20 cellular contexts compared by ENCODE assay signal in the genomic region with DNA sequence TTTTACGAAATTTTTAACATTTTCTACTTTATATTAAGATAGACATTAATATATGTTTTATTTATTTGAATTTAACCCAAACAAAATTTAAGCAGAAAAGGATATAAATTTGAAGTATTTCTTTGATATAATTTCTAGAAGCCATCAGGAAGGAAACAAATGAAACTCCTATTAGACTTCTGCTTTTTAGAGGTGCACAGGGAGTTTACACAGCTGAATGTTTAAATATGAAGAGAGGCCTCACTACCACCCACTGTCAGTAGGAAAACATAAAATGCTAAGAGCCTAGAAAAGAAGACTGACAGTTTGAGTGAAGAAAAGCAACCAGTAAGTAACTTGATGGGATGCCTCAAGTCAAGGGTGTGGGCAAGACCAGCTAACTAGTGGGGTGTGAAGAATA. TPM values are rescaled to one million over a fixed set of nuclear protein-coding genes. Genes with fewer than 3 reads are reported as not detected.
"Had no signal": no experiment of that assay in that cellular context is flagged by ENCODE, and none has a peak within 500 bp of the region (broad histone marks: within the 10 kb centered on the region; RNA-seq: fewer than 3 reads in every experiment).

No MANE protein-coding gene starts in this region.

- DNase-seq: effector CD8-positive, alpha-beta T cell; foreskin melanocyte; heart left ventricle; hypothalamus; kidney glomerular epithelial cell; mammary epithelial cell; nucleus accumbens; ovary; sigmoid colon; stimulated activated CD4-positive, alpha-beta T cell treated with anti-CD3 and anti-CD28 coated beads, Interleukin-2, amount 100 ng/mL, for 24 hours; stimulated activated CD4-positive, alpha-beta T cell treated with anti-CD3 and anti-CD28 coated beads, Interleukin-4, amount 100 ng/mL, for 4 hours; stimulated activated naive CD4-positive, alpha-beta T cell; stomach; substantia nigra; transverse colon had no signal

- ATAC-seq: heart left ventricle; left lobe of liver; natural killer cell treated with Interleukin-12 subunit alpha and Interleukin-12 subunit beta and Interleukin-15 and Interleukin-18, amount 100 ng/mL, for 72 hours had no signal

RNA-seq across cellular contexts. Expression of gene PLSCR2, which starts 19.8 kb away (rescaled TPM):
- total RNA-seq: dermis microvascular lymphatic vessel endothelial cell; heart left ventricle; left lobe of liver; lower leg skin; mammary epithelial cell; natural killer cell treated with Interleukin-12 subunit alpha and Interleukin-12 subunit beta and Interleukin-15 and Interleukin-18, amount 100 ng/mL, for 72 hours; right atrium auricular region; sigmoid colon had no signal
